25 cellular contexts compared by ENCODE assay signal in the genomic region with DNA sequence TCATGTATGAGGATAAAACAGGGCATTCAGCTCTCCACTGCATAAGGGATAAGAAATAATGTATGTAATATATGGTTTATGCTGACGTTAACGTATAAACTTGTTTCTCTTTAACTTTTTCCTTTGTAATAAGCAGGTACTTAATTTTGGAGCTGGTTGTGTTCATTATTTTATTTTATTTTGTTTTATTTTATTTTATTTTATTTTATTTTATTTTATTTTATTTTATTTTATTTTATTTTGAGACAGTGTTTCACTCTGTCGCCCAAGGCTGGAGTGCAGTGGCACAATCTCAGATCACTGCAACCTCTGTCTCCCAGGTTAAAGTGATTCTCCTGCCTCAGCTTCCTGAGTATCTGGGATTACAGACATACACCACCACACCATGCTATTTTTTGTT.
"Had no signal": no experiment of that assay in that cellular context is flagged by ENCODE, and none has a peak within 500 bp of the region (broad histone marks: within the 10 kb centered on the region; RNA-seq: fewer than 3 reads in every experiment).

No MANE protein-coding gene starts in this region.

- ATAC-seq: effector memory CD8-positive, alpha-beta T cell; esophagus mucosa; foreskin keratinocyte; gastrocnemius medialis; gastroesophageal sphincter; heart left ventricle; heart right ventricle had no signal

- H3K9me3 ChIP-seq: colonic mucosa, esophagus muscularis mucosa, esophagus squamous epithelium, gastrocnemius medialis, gastroesophageal sphincter had no signal

- H3K9me3 Mint-ChIP-seq: endodermal cell had no signal

- H3K27ac ChIP-seq: colonic mucosa, coronary artery, dorsolateral prefrontal cortex, epithelial cell of prostate, esophagus muscularis mucosa, esophagus squamous epithelium, foreskin keratinocyte, gastrocnemius medialis, gastroesophageal sphincter, heart left ventricle, heart right ventricle had no signal

- H3K27me3 Mint-ChIP-seq: dendritic cell treated with granulocyte-macrophage colony-stimulating factor and Interleukin-4, amounts not matched to agents 40 ng/mL and 50 ng/mL, for 4 days; effector memory CD8-positive, alpha-beta T cell had no signal

- H3K4me1 Mint-ChIP-seq: endodermal cell had no signal

- H3K27me3 ChIP-seq: colonic mucosa, dorsolateral prefrontal cortex, esophagus muscularis mucosa, esophagus squamous epithelium, foreskin keratinocyte, gastrocnemius medialis, gastroesophageal sphincter, heart left ventricle, heart right ventricle had no signal

- H3K4me3 Mint-ChIP-seq: dendritic cell treated with granulocyte-macrophage colony-stimulating factor and Interleukin-4, amounts not matched to agents 40 ng/mL and 50 ng/mL, for 4 days; effector memory CD8-positive, alpha-beta T cell; endodermal cell had no signal

- H3K36me3 ChIP-seq: colonic mucosa, esophagus muscularis mucosa, esophagus squamous epithelium, gastrocnemius medialis, gastroesophageal sphincter, heart left ventricle, heart right ventricle had no signal

- DNase-seq: colonic mucosa; cortex of kidney; dermis blood vessel endothelial cell; dorsolateral prefrontal cortex; effector CD4-positive, alpha-beta T cell; effector CD8-positive, alpha-beta T cell; effector memory CD4-positive, alpha-beta T cell; effector memory CD8-positive, alpha-beta T cell; endodermal cell; erythroblast; esophagus squamous epithelium; foreskin fibroblast; foreskin keratinocyte; foreskin melanocyte; gastrocnemius medialis; glutamatergic neuron; head of caudate nucleus; heart right ventricle had no signal

- H3K4me3 ChIP-seq: colonic mucosa, coronary artery, dorsolateral prefrontal cortex, esophagus muscularis mucosa, esophagus squamous epithelium, gastrocnemius medialis, gastroesophageal sphincter, heart left ventricle, heart right ventricle had no signal

- H3K4me1 ChIP-seq: colonic mucosa, esophagus muscularis mucosa, esophagus squamous epithelium, foreskin keratinocyte, gastrocnemius medialis, gastroesophageal sphincter, heart left ventricle, heart right ventricle had no signal

- H3K27ac Mint-ChIP-seq: dendritic cell treated with granulocyte-macrophage colony-stimulating factor and Interleukin-4, amounts not matched to agents 40 ng/mL and 50 ng/mL, for 4 days; effector memory CD8-positive, alpha-beta T cell; endodermal cell had no signal
